In genomic region chr2:189937691-189938090, GRCh38 we compare ENCODE assay signal across 17 cellular contexts.
DNase-seq lines count a peak whose midpoint lies in the region; ATAC-seq, FAIRE-seq and TF ChIP-seq lines count a peak whose summit lies in the region.
"Had no signal": no experiment of that assay in that cellular context is flagged by ENCODE, and none has a peak within 500 bp of the region (broad histone marks: within the 10 kb centered on the region; RNA-seq: fewer than 3 reads in every experiment).

No MANE protein-coding gene starts in this region.

- no peaks in the 10 kb centered on the region for H3K27me3 ChIP-seq in GM23248 (replicated peaks; ENCODE audit: insufficient read depth)
- H3K27me3 ChIP-seq in K562 (ENCODE audit: control insufficient read depth in 2 of 2, insufficient read depth in 2 of 2, low read length in 2 of 2), result no peaks in the 10 kb centered on the region

- TF ChIP-seq RAD21 in A549 (conservative IDR thresholded peaks at IDR 0.05 in 1 of 2, IDR thresholded peaks at IDR 0.05 in 1 of 2) (no peak), K562 (CRISPR knock-in tag; conservative IDR thresholded peaks at IDR 0.05 in 1 of 2, IDR thresholded peaks at IDR 0.05 in 1 of 2) (no peak)

- TF ChIP-seq POLR2A in A549 (IDR thresholded peaks at IDR 0.05; ENCODE audit: low read length) (no peak), K562 (conservative IDR thresholded peaks at IDR 0.05) (no peak)

- in situ Hi-C loops in GM23248 (cut with MboI), result no loop called here
- in situ Hi-C loops in K562 (cut with MboI), result no loop called here

- H3K9me3 ChIP-seq in A549 (peaks cover 19% of the 10 kb centered on the region; the same call in 2 of the 3 replicates), GM23248 (ENCODE audit: low read depth) (peaks cover 12% of the 10 kb centered on the region), K562 (replicated peaks; ENCODE audit: control insufficient read depth, insufficient read depth, low read depth, low read length) (no peaks in the 10 kb centered on the region)

- H3K4me2 ChIP-seq in A549 (no peak overlapping the region), GM23248 (ENCODE audit: unreplicated experiment) (no peak overlapping the region), K562 (ENCODE audit: insufficient read depth, low read length) (no peak overlapping the region)

- FAIRE-seq in A549 (lab: Jason Lieb, UNC) (no peak), K562 (lab: Jason Lieb, UNC) (no peak)
- FAIRE-seq: A204.1 had no signal

- CTCF ChIA-PET in A549 (lab: Yijun Ruan, JAX), result no interaction called here
- CTCF ChIA-PET in K562 (lab: Yijun Ruan, JAX; ENCODE audit: low intra/inter-chr PET ratio), result no interaction called here

- H3K27ac ChIP-seq in A549 (peak overlapping the region; percentile 15 to 46; a peak in 2 of 6 replicates), GM23248 (no peak overlapping the region), K562 (ENCODE audit: extremely low read depth, low read depth, low read length) (no peak overlapping the region)
- H3K27ac ChIP-seq: C4-2B had no signal

- DNase-seq in A549 (ENCODE audit: low read depth in 1 of 2, low spot score in 1 of 2), result no peak
- no peak for DNase-seq in GM23248
- peak; percentile 38 for DNase-seq in M059J (ENCODE audit: low read depth)
- DNase-seq in K562 (ENCODE audit: extremely low read depth in 1 of 4, low spot score in 3 of 4), result no peak
- no peak for DNase-seq in DMS 273 (lab: John Stamatoyannopoulos, UW; ENCODE audit: unreplicated experiment)
- no peak for DNase-seq in NCI-H2081 treated with DMSO at 0.1 percent for 48 hours (lab: John Stamatoyannopoulos, UW)
- DNase-seq in NCI-H1436 treated with DMSO at 0.1 percent for 48 hours (lab: John Stamatoyannopoulos, UW), result no peak
- DNase-seq: AML-193; CD4-positive, alpha-beta T cell; DMS79 treated with DMSO at 0.1 percent for 48 hours; EL; H7 had no signal

- intact Hi-C loops in K562 (cut with micrococcal nuclease), result no loop called here

- H2AFZ ChIP-seq in GM23248, result peak overlapping the region; percentile 31; the same call in 1 of the 2 replicates
- no peak overlapping the region for H2AFZ ChIP-seq in K562 (ENCODE audit: low read depth, low read length)

- H3K9me1 ChIP-seq in K562 (ENCODE audit: control insufficient read depth, insufficient read depth, low read length), result no peaks in the 10 kb centered on the region

- BruUV-seq in K562 (replicated peaks; lab: Mats Ljungman, UMichigan), result no TSS peak

- POLR2A ChIA-PET in A549 (lab: Yijun Ruan, JAX), result no interaction called here
- POLR2A ChIA-PET in K562 (lab: Yijun Ruan, JAX), result no interaction called here

- no peaks in the 10 kb centered on the region for H3K36me3 ChIP-seq in GM23248 (ENCODE audit: low read depth)
- H3K36me3 ChIP-seq in K562 (ENCODE audit: control insufficient read depth, insufficient read depth, low read length), result no peaks in the 10 kb centered on the region

- no peak for TF ChIP-seq CTCF in A549 (IDR thresholded peaks at IDR 0.05)
- no peak for TF ChIP-seq CTCF in K562 (IDR thresholded peaks at IDR 0.05 in 2 of 3, conservative IDR thresholded peaks at IDR 0.05 in 1 of 3; ENCODE audit: insufficient read depth in 2 of 3, low read depth in 1 of 3, low read length in 3 of 3)

- H3K9ac ChIP-seq in GM23248 (no peak overlapping the region), K562 (ENCODE audit: insufficient read depth in 1 of 2, low read depth in 2 of 2, low read length in 2 of 2) (no peak overlapping the region)

- no peaks in the 10 kb centered on the region; the same call in 1 of the 2 replicates for H3K9me2 ChIP-seq in GM23248 (ENCODE audit: insufficient read depth)

- 87% methylated on average over 2 of the region's 2 CpGs for WGBS in A549 (ENCODE audit: missing lambda C conversion rate)
- 50 to 72% methylated on average over 2 of the region's 2 CpGs for WGBS in GM23248 (ENCODE audit: low coverage in 1 of 2, low lambda C conversion rate in 2 of 2, missing lambda C conversion rate in 2 of 2), 2 experiments
- WGBS in K562 (ENCODE audit: insufficient coverage, low coverage, missing lambda C conversion rate), result 10% methylated on average over 2 of the region's 2 CpGs

- ATAC-seq in A549, result no peak
- no peak for ATAC-seq in K562
- no peak for ATAC-seq in HG02981 (IDR thresholded peaks at IDR 0.05; ENCODE audit: unreplicated experiment)
- ATAC-seq: GM12878, HCT116 had no signal

- H3K79me2 ChIP-seq in GM23248 (ENCODE audit: insufficient read depth) (no peaks in the 10 kb centered on the region), K562 (ENCODE audit: control insufficient read depth, insufficient read depth, low read length) (no peaks in the 10 kb centered on the region)

- no peak for TF ChIP-seq EP300 in A549 (IDR thresholded peaks at IDR 0.05)
- no peak for TF ChIP-seq EP300 in K562 (IDR thresholded peaks at IDR 0.05; ENCODE audit: low read length)

- H4K20me1 ChIP-seq in GM23248 (ENCODE audit: insufficient read depth) (no peaks in the 10 kb centered on the region), K562 (replicated peaks; ENCODE audit: control insufficient read depth, insufficient read depth, low read length) (no peaks in the 10 kb centered on the region)

- peaks cover 17% of the 10 kb centered on the region for H3F3A ChIP-seq in GM23248 (ENCODE audit: insufficient read depth)

- H3K4me3 ChIP-seq in A549 (no peak overlapping the region), GM23248 (no peak overlapping the region), K562 (no peak overlapping the region)
- H3K4me3 ChIP-seq: GM12878 had no signal

- H3K4me1 ChIP-seq in A549, result peaks cover 30% of the 10 kb centered on the region
- peaks cover 40% of the 10 kb centered on the region for H3K4me1 ChIP-seq in GM23248 (ENCODE audit: insufficient read depth)
- H3K4me1 ChIP-seq in K562 (replicated peaks in 1 of 2; ENCODE audit: control insufficient read depth in 2 of 2, insufficient read depth in 2 of 2, low read length in 2 of 2), result no peaks in the 10 kb centered on the region

TF ChIP-seq in A549, 52 proteins besides CTCF, POLR2A, EP300 and RAD21:
- no peak for TF ChIP-seq ZNF302 (CRISPR knock-in tag; IDR thresholded peaks at IDR 0.05)
- peak; percentile 73 for TF ChIP-seq MAFK (IDR thresholded peaks at IDR 0.05; ENCODE audit: partially characterized antibody)
- no peak for TF ChIP-seq NFE2L2 (conservative IDR thresholded peaks at IDR 0.05; ENCODE audit: low read length)
- no peak for TF ChIP-seq JUNB (IDR thresholded peaks at IDR 0.05)
- TF ChIP-seq TFCP2L1 (CRISPR knock-in tag; IDR thresholded peaks at IDR 0.05), result no peak
- no peak for TF ChIP-seq PBX3 (IDR thresholded peaks at IDR 0.05)

TF ChIP-seq in K562, 482 proteins besides CTCF, POLR2A, EP300 and RAD21:
- TF ChIP-seq C11orf30 (IDR thresholded peaks at IDR 0.05; ENCODE audit: low read depth) (peak; percentile 31; the same call in 1 of the 2 replicates), NFE2 (IDR thresholded peaks at IDR 0.05; ENCODE audit: low read depth) (0 out of 2 replicates have a peak, but pooled peaks have one; percentile 32), NFE2L1 (tag; IDR thresholded peaks at IDR 0.05; ENCODE audit: borderline replicate concordance, low read depth) (peak; percentile 26; the same call in 1 of the 2 replicates), FOXA3 (CRISPR knock-in tag; conservative IDR thresholded peaks at IDR 0.05 in 1 of 2, IDR thresholded peaks at IDR 0.05 in 1 of 2) (no peak), CHD2 (IDR thresholded peaks at IDR 0.05; ENCODE audit: low read depth, low read length) (no peak), FUS (optimal IDR thresholded peaks at IDR 0.05; ENCODE audit: low read depth, low read length) (no peak), ZNF280A (IDR thresholded peaks at IDR 0.05; ENCODE audit: low read depth, partially characterized antibody) (no peak), ZNF316 (IDR thresholded peaks at IDR 0.05) (peak; percentile 37; the same call in 1 of the 2 replicates)

Comparison
In these comparisons a context has a peak if more than half of its experiments do, and no peak if none do; other contexts are left out.
1. H3K27ac ChIP-seq: peak in A549 (2 of 2); none in GM23248 (single experiment) and K562 (single experiment).
2. Of the 35 proteins assayed by ChIP-seq in both K562 and A549: peak only in K562: none; only in A549: MAFK; in both: none; in neither: 34.